1 cellular context compared by ENCODE assay signal in genomic region chr13:110512198-110512740, GRCh38.
TF ChIP-seq lines count a peak whose summit lies in the region.

No MANE protein-coding gene starts in this region.

TF ChIP-seq in IMR-90, 13 proteins besides CTCF, POLR2A, EP300 and RAD21:
- no peak for TF ChIP-seq MAFK (IDR thresholded peaks at IDR 0.05; ENCODE audit: low read depth, low read length)
- no peak for TF ChIP-seq FOS (IDR thresholded peaks at IDR 0.05; ENCODE audit: low read depth, low read length)
- TF ChIP-seq SMC3 (IDR thresholded peaks at IDR 0.05; ENCODE audit: low read depth, low read length): no peak
- no peak for TF ChIP-seq BHLHE40 (IDR thresholded peaks at IDR 0.05; ENCODE audit: low read depth, low read length)
- TF ChIP-seq NFE2L2 (IDR thresholded peaks at IDR 0.05; ENCODE audit: low read depth, low read length): no peak
- no peak for TF ChIP-seq MAZ (IDR thresholded peaks at IDR 0.05; ENCODE audit: borderline replicate concordance, low read depth, low read length)
- no peak for TF ChIP-seq USF2 (IDR thresholded peaks at IDR 0.05; ENCODE audit: low read depth, low read length)
- TF ChIP-seq ELK1 (IDR thresholded peaks at IDR 0.05; ENCODE audit: borderline replicate concordance, low read depth, low read length): no peak
- TF ChIP-seq CHD1 (IDR thresholded peaks at IDR 0.05; ENCODE audit: low read depth, low read length): no peak
- TF ChIP-seq RFX5 (IDR thresholded peaks at IDR 0.05; ENCODE audit: low read depth, low read length): no peak
- TF ChIP-seq RCOR1 (IDR thresholded peaks at IDR 0.05; ENCODE audit: insufficient replicate concordance, low read length): no peak
- no peak for TF ChIP-seq MXI1 (IDR thresholded peaks at IDR 0.05; ENCODE audit: borderline replicate concordance, low read depth, low read length)
- no peak for TF ChIP-seq CEBPB (IDR thresholded peaks at IDR 0.05; ENCODE audit: low read depth, low read length)
TF ChIP-seq in IMR-90: peak in this region for 0.
